6 cellular contexts compared by ENCODE assay signal in genomic region chr7:147235983-147236382, GRCh38.
"Had no signal": no experiment of that assay in that cellular context is flagged by ENCODE, and none has a peak within 500 bp of the region (broad histone marks: within the 10 kb centered on the region; RNA-seq: fewer than 3 reads in every experiment).

No MANE protein-coding gene starts in this region.

- H3K4me1 Mint-ChIP-seq: GM23338 had no signal

- H3K27ac Mint-ChIP-seq: GM23338, HFFc6 had no signal

- H3K4me3 Mint-ChIP-seq: GM23338, HFFc6 had no signal

- H3K36me3 ChIP-seq: HAP-1 had no signal

- H3K9me3 ChIP-seq: HAP-1 had no signal

- DNase-seq: HFFc6, IMR-90 had no signal

- H3K4me3 ChIP-seq: GM23338, HAP-1, K562 had no signal

- H3K4me1 ChIP-seq: HAP-1 had no signal

- ATAC-seq: GM23338, HCT116, K562 had no signal

- H2AFZ ChIP-seq: GM23338 had no signal

- H3K4me2 ChIP-seq: GM23338 had no signal
